1 cellular context compared by ENCODE assay signal in genomic region chr3:5002174-5002870, GRCh38.
TF ChIP-seq lines count a peak whose summit lies in the region.

No MANE protein-coding gene starts in this region.

TF ChIP-seq in GM12878, 131 proteins besides CTCF, POLR2A, EP300 and RAD21 (continued from another document):
- TF ChIP-seq REST (IDR thresholded peaks at IDR 0.05; ENCODE audit: low read depth, low read length) (no peak), MLLT1 (IDR thresholded peaks at IDR 0.05) (no peak), NR2C2 (IDR thresholded peaks at IDR 0.05; ENCODE audit: borderline replicate concordance, control insufficient read depth, insufficient read length, low read depth) (no peak), SMAD5 (IDR thresholded peaks at IDR 0.05; ENCODE audit: low read depth) (no peak), RAD51 (IDR thresholded peaks at IDR 0.05) (no peak)
